In genomic region chr2:113437508-113438465, GRCh38 we compare ENCODE assay signal across 8 cellular contexts. TPM values are rescaled to one million over a fixed set of nuclear protein-coding genes. Genes with fewer than 3 reads are reported as not detected.
DNase-seq lines count a peak whose midpoint lies in the region; ATAC-seq and TF ChIP-seq lines count a peak whose summit lies in the region.
"Not testable (repeated sequence)": the region's sequence is repeated elsewhere in the genome, so short reads cannot be mapped to it uniquely, and the experiment has no call there.

Gene ZNG1B (plus strand): TSS chr2:113437691. CDS start chr2:113437869, 178 bp downstream.

- not testable (repeated sequence) for H3K36me3 ChIP-seq in naive thymus-derived CD4-positive, alpha-beta T cell (ENCODE audit: control insufficient read depth in 2 of 3, insufficient read depth in 3 of 3, low read length in 3 of 3)

- peak within 1 kb of the TSS; percentile 47 for H3K4me3 ChIP-seq in naive thymus-derived CD4-positive, alpha-beta T cell (ENCODE audit: low read length)

- peak within 1 kb of the TSS; percentile 78 to 94 (median 84) for H3K4me3 Mint-ChIP-seq in naive thymus-derived CD4-positive, alpha-beta T cell

- intact Hi-C loops in cardiac septum (cut with DNase I); naive thymus-derived CD4-positive, alpha-beta T cell (cut with micrococcal nuclease): not testable (repeated sequence)

- H3K4me1 ChIP-seq in naive thymus-derived CD4-positive, alpha-beta T cell (ENCODE audit: control insufficient read depth in 2 of 2, insufficient read depth in 2 of 2, low read length in 2 of 2) = not testable (repeated sequence)

- not testable (repeated sequence) for H3K27me3 Mint-ChIP-seq in naive thymus-derived CD4-positive, alpha-beta T cell

- peak within 1 kb of the TSS; percentile 74 for H3K27ac ChIP-seq in naive thymus-derived CD4-positive, alpha-beta T cell (ENCODE audit: low read depth, low read length)

- POLR2A ChIA-PET in naive thymus-derived CD4-positive, alpha-beta T cell (lab: Charles Lee) = not testable (repeated sequence)

- H3K9me3 ChIP-seq in naive thymus-derived CD4-positive, alpha-beta T cell (ENCODE audit: control insufficient read depth in 2 of 3, low read length in 3 of 3) = not testable (repeated sequence)

- H3K36me3 Mint-ChIP-seq in naive thymus-derived CD4-positive, alpha-beta T cell = not testable (repeated sequence)

- ATAC-seq in naive thymus-derived CD4-positive, alpha-beta T cell = peak; percentile 42

- DNase-seq in RPMI8226 (peak; percentile 37), cardiac septum (ENCODE audit: low spot score) (peak; percentile 87), ureter (ENCODE audit: low spot score) (peak; percentile 73)
- peak; percentile 47 for DNase-seq in activated CD8-positive, alpha-beta memory T cell treated with anti-CD3 and anti-CD28 coated beads, Interleukin-2, amount 50 U/mL, for 1 hour (ENCODE audit: extremely low read depth)
- peak; percentile 89 for DNase-seq in central memory CD4-positive, alpha-beta T cell
- peak; percentile 48 to 90 (median 85) for DNase-seq in naive thymus-derived CD4-positive, alpha-beta T cell
- peak; percentile 65 to 67 for DNase-seq in stimulated activated CD4-positive, alpha-beta T cell treated with anti-CD3 and anti-CD28 coated beads, Interleukin-1b, Interleukin-23, amount 100 ng/mL, for 4 hours (ENCODE audit: low read depth in 2 of 2)

- peak within 1 kb of the TSS; percentile 82 to 95 (median 94) for H3K27ac Mint-ChIP-seq in naive thymus-derived CD4-positive, alpha-beta T cell

- H3K4me1 Mint-ChIP-seq in naive thymus-derived CD4-positive, alpha-beta T cell = not testable (repeated sequence)

- CTCF ChIA-PET in naive thymus-derived CD4-positive, alpha-beta T cell (lab: Charles Lee) = not testable (repeated sequence)

- H3K9me3 Mint-ChIP-seq in naive thymus-derived CD4-positive, alpha-beta T cell = not testable (repeated sequence)

- peak; percentile 21 for TF ChIP-seq POLR2A in GM19099 (IDR thresholded peaks at IDR 0.05; ENCODE audit: extremely low read depth, insufficient read length, low read depth)

- not testable (repeated sequence) for H3K27me3 ChIP-seq in naive thymus-derived CD4-positive, alpha-beta T cell (ENCODE audit: control insufficient read depth in 2 of 2, insufficient read depth in 2 of 2, low read length in 2 of 2)

RNA-seq across cellular contexts. Expression of gene ZNG1B, which starts in this region (rescaled TPM):
- total RNA-seq in cardiac septum (28.6 TPM), ureter (46.0 TPM)
- 10 to 100 TPM; 37.0 to 44.7 (median 40.3) TPM for total RNA-seq in naive thymus-derived CD4-positive, alpha-beta T cell
- 10 to 100 TPM; 21.5 to 28.3 TPM for polyA plus RNA-seq in naive thymus-derived CD4-positive, alpha-beta T cell

Comparison
In these comparisons a context has a peak if more than half of its experiments do, and no peak if none do; other contexts are left out.
1. Peak in every context shown above with its lines: DNase-seq, ATAC-seq, H3K4me3 ChIP-seq and H3K27ac ChIP-seq.
2. DNase-seq: peak in every context shown above with its lines; median percentile 89 in central memory CD4-positive, alpha-beta T cell; 87 in cardiac septum; 85 in naive thymus-derived CD4-positive, alpha-beta T cell; 73 in ureter; 66 in stimulated activated CD4-positive, alpha-beta T cell treated with anti-CD3 and anti-CD28 coated beads, Interleukin-1b, Interleukin-23, amount 100 ng/mL, for 4 hours; 47 in activated CD8-positive, alpha-beta memory T cell treated with anti-CD3 and anti-CD28 coated beads, Interleukin-2, amount 50 U/mL, for 1 hour; 37 in RPMI8226.